In the genomic region with DNA sequence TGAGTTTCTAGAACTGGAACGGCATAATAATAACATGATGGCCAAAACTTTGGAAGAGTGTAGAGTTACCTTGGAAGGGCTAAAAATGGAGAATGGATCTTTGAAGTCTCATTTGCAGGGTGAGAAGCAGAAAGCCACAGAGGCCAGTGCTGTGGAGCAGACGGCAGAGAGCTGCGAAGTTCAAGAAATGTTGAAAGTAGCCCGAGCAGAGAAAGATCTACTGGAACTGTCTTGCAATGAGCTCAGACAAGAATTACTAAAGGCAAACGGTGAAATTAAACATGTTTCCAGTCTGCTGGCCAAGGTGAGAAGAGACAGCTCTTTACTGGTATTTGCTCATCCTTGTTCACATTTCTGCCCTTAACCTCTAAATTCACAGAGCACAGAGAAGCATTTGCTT, we compare ENCODE assay signal across 1 cellular context.
TF ChIP-seq lines count a peak whose summit lies in the region.

No MANE protein-coding gene starts in this region.

TF ChIP-seq in GM23338, 12 proteins besides CTCF, POLR2A, EP300 and RAD21:
- TF ChIP-seq, protein P1, sequence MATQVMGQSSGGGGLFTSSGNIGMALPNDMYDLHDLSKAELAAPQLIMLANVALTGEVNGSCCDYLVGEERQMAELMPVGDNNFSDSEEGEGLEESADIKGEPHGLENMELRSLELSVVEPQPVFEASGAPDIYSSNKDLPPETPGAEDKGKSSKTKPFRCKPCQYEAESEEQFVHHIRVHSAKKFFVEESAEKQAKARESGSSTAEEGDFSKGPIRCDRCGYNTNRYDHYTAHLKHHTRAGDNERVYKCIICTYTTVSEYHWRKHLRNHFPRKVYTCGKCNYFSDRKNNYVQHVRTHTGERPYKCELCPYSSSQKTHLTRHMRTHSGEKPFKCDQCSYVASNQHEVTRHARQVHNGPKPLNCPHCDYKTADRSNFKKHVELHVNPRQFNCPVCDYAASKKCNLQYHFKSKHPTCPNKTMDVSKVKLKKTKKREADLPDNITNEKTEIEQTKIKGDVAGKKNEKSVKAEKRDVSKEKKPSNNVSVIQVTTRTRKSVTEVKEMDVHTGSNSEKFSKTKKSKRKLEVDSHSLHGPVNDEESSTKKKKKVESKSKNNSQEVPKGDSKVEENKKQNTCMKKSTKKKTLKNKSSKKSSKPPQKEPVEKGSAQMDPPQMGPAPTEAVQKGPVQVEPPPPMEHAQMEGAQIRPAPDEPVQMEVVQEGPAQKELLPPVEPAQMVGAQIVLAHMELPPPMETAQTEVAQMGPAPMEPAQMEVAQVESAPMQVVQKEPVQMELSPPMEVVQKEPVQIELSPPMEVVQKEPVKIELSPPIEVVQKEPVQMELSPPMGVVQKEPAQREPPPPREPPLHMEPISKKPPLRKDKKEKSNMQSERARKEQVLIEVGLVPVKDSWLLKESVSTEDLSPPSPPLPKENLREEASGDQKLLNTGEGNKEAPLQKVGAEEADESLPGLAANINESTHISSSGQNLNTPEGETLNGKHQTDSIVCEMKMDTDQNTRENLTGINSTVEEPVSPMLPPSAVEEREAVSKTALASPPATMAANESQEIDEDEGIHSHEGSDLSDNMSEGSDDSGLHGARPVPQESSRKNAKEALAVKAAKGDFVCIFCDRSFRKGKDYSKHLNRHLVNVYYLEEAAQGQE (IDR thresholded peaks at IDR 0.05; ENCODE audit: unreplicated experiment), result no peak
- no peak for TF ChIP-seq POLR2AphosphoS5 (IDR thresholded peaks at IDR 0.05; ENCODE audit: low read depth)
- TF ChIP-seq ZNF462 (CRISPR knock-in tag; IDR thresholded peaks at IDR 0.05), result no peak
- TF ChIP-seq EZH2phosphoT487 (IDR thresholded peaks at IDR 0.05; ENCODE audit: unreplicated experiment), result no peak
- TF ChIP-seq NANOG (IDR thresholded peaks at IDR 0.05; ENCODE audit: borderline replicate concordance), result no peak
- no peak for TF ChIP-seq CREB1 (CRISPR knock-in tag; IDR thresholded peaks at IDR 0.05; ENCODE audit: low read depth)
- TF ChIP-seq ZNF331 (CRISPR knock-in tag; IDR thresholded peaks at IDR 0.05; ENCODE audit: low read depth), result no peak
- TF ChIP-seq ETS1 (IDR thresholded peaks at IDR 0.05), result no peak
- no peak for TF ChIP-seq JUNB (IDR thresholded peaks at IDR 0.05; ENCODE audit: unreplicated experiment)
- no peak for TF ChIP-seq ZNF114 (CRISPR knock-in tag; IDR thresholded peaks at IDR 0.05)
- no peak for TF ChIP-seq STAT1 (IDR thresholded peaks at IDR 0.05; ENCODE audit: unreplicated experiment)
- no peak for TF ChIP-seq EZH2 (IDR thresholded peaks at IDR 0.05; ENCODE audit: low read depth, unreplicated experiment)
